Comparison of ENCODE assay signal across 27 cellular contexts in the genomic region with DNA sequence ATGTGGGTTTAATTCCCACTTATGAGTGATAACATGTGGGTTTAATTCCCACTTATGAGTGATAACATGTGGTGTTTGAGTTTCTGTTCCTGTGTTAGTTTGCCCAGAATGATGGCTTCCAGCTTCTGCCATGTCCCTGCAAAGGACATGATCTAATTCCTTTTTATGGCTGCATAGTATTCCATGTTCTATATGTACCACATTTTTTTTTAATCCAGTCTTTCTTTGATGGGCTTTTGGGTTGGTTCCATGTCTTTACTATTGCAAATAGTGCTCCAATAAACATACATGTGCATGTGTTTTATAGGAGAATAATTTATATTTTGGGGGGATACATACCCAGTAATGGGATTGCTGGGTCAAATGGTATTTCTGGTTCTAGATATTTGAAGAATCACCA.
"Had no signal": no experiment of that assay in that cellular context is flagged by ENCODE, and none has a peak within 500 bp of the region (broad histone marks: within the 10 kb centered on the region; RNA-seq: fewer than 3 reads in every experiment).

No MANE protein-coding gene starts in this region.

- FAIRE-seq: colon, endometrium, islet of Langerhans, keratinocyte had no signal

- H3K36me3 ChIP-seq: esophagus squamous epithelium, gastrocnemius medialis, heart right ventricle, left lung, lower lobe of right lung had no signal

- DNase-seq: dermis blood vessel endothelial cell; effector CD8-positive, alpha-beta T cell; effector memory CD8-positive, alpha-beta T cell; endodermal cell; erythroblast; esophagus squamous epithelium; foreskin fibroblast; foreskin melanocyte; gastrocnemius medialis; glutamatergic neuron; head of caudate nucleus; heart right ventricle; hippocampal formation; left cardiac atrium; left lung; left ventricle myocardium superior; lower lobe of right lung; mesenchymal stem cell; mucosa of descending colon; naive B cell had no signal

- ATAC-seq: effector memory CD8-positive, alpha-beta T cell; esophagus mucosa; gastrocnemius medialis; heart right ventricle; left cardiac atrium; left lung; left ventricle myocardium superior; lower lobe of right lung; mucosa of descending colon had no signal

- H3K4me3 ChIP-seq: coronary artery, esophagus squamous epithelium, gastrocnemius medialis, heart right ventricle, left lung, lower lobe of right lung, mucosa of descending colon had no signal

- H3K9me3 ChIP-seq: esophagus squamous epithelium, gastrocnemius medialis, lower lobe of right lung had no signal

- H3K27me3 ChIP-seq: esophagus squamous epithelium, gastrocnemius medialis, heart right ventricle, left lung had no signal

- H3K27ac ChIP-seq: coronary artery, epithelial cell of prostate, esophagus squamous epithelium, gastrocnemius medialis, heart right ventricle, left lung, lower lobe of right lung had no signal

- H3K4me1 ChIP-seq: esophagus squamous epithelium, gastrocnemius medialis, heart right ventricle, left lung, lower lobe of right lung had no signal
